9 cellular contexts compared by ENCODE assay signal in genomic region chr17:77390870-77391269, GRCh38.
A peak's percentile ranks its signal among the peaks of the same experiment; 100 is the strongest.
DNase-seq lines count a peak whose midpoint lies in the region; ATAC-seq and TF ChIP-seq lines count a peak whose summit lies in the region.
"Had no signal": no experiment of that assay in that cellular context is flagged by ENCODE, and none has a peak within 500 bp of the region (broad histone marks: within the 10 kb centered on the region; RNA-seq: fewer than 3 reads in every experiment).

No MANE protein-coding gene starts in this region.

- peaks cover 13% of the 10 kb centered on the region; the same call in 1 of the 2 replicates for H3K36me3 ChIP-seq in IMR-90 (ENCODE audit: control insufficient read depth, insufficient read depth, low read length)
- H3K36me3 ChIP-seq in colonic mucosa: no peaks in the 10 kb centered on the region
- peaks cover 5% of the 10 kb centered on the region for H3K36me3 ChIP-seq in osteoblast (ENCODE audit: insufficient read depth, low read length)

- H2AK5ac ChIP-seq in IMR-90 (ENCODE audit: low read depth, low read length): peak overlapping the region; percentile 96

- H2BK15ac ChIP-seq in IMR-90 (ENCODE audit: low read depth, low read length): peak overlapping the region; percentile 85; the same call in 2 of the 3 replicates

- H3K79me1 ChIP-seq in IMR-90 (ENCODE audit: low read depth in 1 of 2, low read length in 2 of 2): peaks cover 16 to 89% of the 10 kb centered on the region in 2 experiments; a peak in 3 of 4 replicates

- H2BK20ac ChIP-seq in IMR-90 (ENCODE audit: low read depth, low read length): peak overlapping the region; percentile 89

- peak overlapping the region; percentile 93 for H3K23ac ChIP-seq in IMR-90 (ENCODE audit: low read depth, low read length)

- peaks cover 74% of the 10 kb centered on the region for H3K4me1 ChIP-seq in IMR-90 (ENCODE audit: control insufficient read depth, insufficient read depth, low read length)
- H3K4me1 ChIP-seq in colonic mucosa: peaks cover 39% of the 10 kb centered on the region
- H3K4me1 ChIP-seq in osteoblast (ENCODE audit: insufficient read depth, low read length): peaks cover 67% of the 10 kb centered on the region
- H3K4me1 ChIP-seq in foreskin keratinocyte: peaks cover 12% of the 10 kb centered on the region

- ATAC-seq in IMR-90 (ENCODE audit: low read depth) (no peak), foreskin keratinocyte (no peak), GM19395 (IDR thresholded peaks at IDR 0.05; ENCODE audit: unreplicated experiment) (no peak)

- H4K20me1 ChIP-seq in IMR-90 (ENCODE audit: insufficient read depth, low read length): peaks cover 54% of the 10 kb centered on the region
- H4K20me1 ChIP-seq in osteoblast (ENCODE audit: insufficient read depth, low read length): peaks cover 3% of the 10 kb centered on the region

- WGBS in IMR-90 (ENCODE audit: extremely low coverage in 2 of 2, insufficient read length in 1 of 2), 2 experiments: no CpG with 5 or more reads among the region's 12 CpGs

- peaks cover 90% of the 10 kb centered on the region for H3K79me2 ChIP-seq in osteoblast (ENCODE audit: insufficient read depth, low read length)

- H3K4ac ChIP-seq in IMR-90 (ENCODE audit: low read depth, low read length): peak overlapping the region; percentile 97

- H4K91ac ChIP-seq in IMR-90 (ENCODE audit: insufficient read depth, low read depth, low read length): peak overlapping the region; percentile 98

- H2BK5ac ChIP-seq in IMR-90 (ENCODE audit: low read depth, low read length, poor library complexity, severe bottlenecking): peak overlapping the region; percentile 93

- CTCF ChIA-PET in AG04450 (lab: Charles Lee) (interaction anchor here (1.4 kb wide), 1 partner anchor 39 kb away, joined by 10 read pairs; no protein-coding TSS in a partner anchor), IMR-90 (lab: Yijun Ruan, JAX) (no interaction called here)

- dilution Hi-C loops in IMR-90 (cut with HindIII; ENCODE audit: low sequenced_read_pairs, unreplicated experiment): no loop called here

- H3K4me2 ChIP-seq in IMR-90 (ENCODE audit: low read depth, low read length) (no peak overlapping the region), osteoblast (ENCODE audit: insufficient read depth, low read length) (peak overlapping the region; percentile 69)

- H2AFZ ChIP-seq in IMR-90 (replicated peaks; ENCODE audit: low read length, poor library complexity) (no peak overlapping the region), osteoblast (ENCODE audit: low read length) (no peak overlapping the region)

- peak overlapping the region; percentile 36 for H3K18ac ChIP-seq in IMR-90 (ENCODE audit: low read depth, low read length)

- no peak overlapping the region for H3K4me3 ChIP-seq in AG04450 (ENCODE audit: low read depth, low read length)
- no peak overlapping the region for H3K4me3 ChIP-seq in IMR-90 (ENCODE audit: insufficient read depth, low read depth, low read length)
- no peak overlapping the region for H3K4me3 ChIP-seq in colonic mucosa
- H3K4me3 ChIP-seq in osteoblast (ENCODE audit: insufficient read depth, low read length): no peak overlapping the region

- peak overlapping the region; percentile 91 to 94 for H4K8ac ChIP-seq in IMR-90 (ENCODE audit: low read depth in 2 of 2, low read length in 2 of 2)

- peak overlapping the region; percentile 95; the same call in 1 of the 2 replicates for H3K56ac ChIP-seq in IMR-90 (ENCODE audit: extremely low read depth, insufficient read depth, low read length)

- H2AK9ac ChIP-seq in IMR-90 (replicated peaks; ENCODE audit: low read depth, low read length, poor library complexity): peak overlapping the region; percentile 98

- peak overlapping the region; percentile 78 for H3K14ac ChIP-seq in IMR-90 (replicated peaks; ENCODE audit: low read depth, low read length)

- H2BK120ac ChIP-seq in IMR-90 (ENCODE audit: low read depth, low read length): peak overlapping the region; percentile 90

- peaks cover 52% of the 10 kb centered on the region for H3K9me1 ChIP-seq in IMR-90 (ENCODE audit: insufficient read depth, low read length)

- intact Hi-C loops in IMR-90 (cut with micrococcal nuclease): no loop called here
- intact Hi-C loops in colonic mucosa (cut with DNase I): no loop called here

- BruUV-seq in IMR-90 (replicated peaks; lab: Mats Ljungman, UMichigan): no TSS peak

- TF ChIP-seq CTCF in AG04450 (IDR thresholded peaks at IDR 0.05; ENCODE audit: low read depth, low read length) (no peak), IMR-90 (conservative IDR thresholded peaks at IDR 0.05; ENCODE audit: low read depth, low read length) (no peak), colonic mucosa (IDR thresholded peaks at IDR 0.05) (no peak), osteoblast (IDR thresholded peaks at IDR 0.05; ENCODE audit: extremely low read depth, low read depth, low read length) (no peak), foreskin keratinocyte (conservative IDR thresholded peaks at IDR 0.05) (no peak)

- TF ChIP-seq RAD21 in IMR-90 (IDR thresholded peaks at IDR 0.05; ENCODE audit: low read length): no peak

- H3K9ac ChIP-seq in IMR-90 (ENCODE audit: low read depth, low read length) (peak overlapping the region; percentile 73), colonic mucosa (ENCODE audit: low read depth in 2 of 2, low read length in 2 of 2) (peak overlapping the region in 1 of 2 donors; percentile 19)

- no peak for DNase-seq in AG04450 (ENCODE audit: low read depth, low spot score)
- no peak for DNase-seq in IMR-90
- DNase-seq in colonic mucosa: no peak
- peak; percentile 58 for DNase-seq in osteoblast (ENCODE audit: insufficient read length, low spot score, missing footprints)
- no peak for DNase-seq in foreskin keratinocyte
- no peak for DNase-seq in NCI-H510A (lab: John Stamatoyannopoulos, UW)
- DNase-seq in DMS114 treated with DMSO at 0.1 percent for 48 hours (lab: John Stamatoyannopoulos, UW; ENCODE audit: unreplicated experiment): no peak
- DNase-seq: NCI-H1930 had no signal

- peak overlapping the region; percentile 23 for H4K5ac ChIP-seq in IMR-90 (ENCODE audit: low read depth, low read length)

- H3K27me3 ChIP-seq in AG04450 (ENCODE audit: control insufficient read depth, insufficient read depth, low read length) (no peaks in the 10 kb centered on the region), IMR-90 (ENCODE audit: control insufficient read depth, insufficient read depth, low read length) (no peaks in the 10 kb centered on the region), colonic mucosa (no peaks in the 10 kb centered on the region), osteoblast (ENCODE audit: insufficient read depth, low read length) (no peaks in the 10 kb centered on the region), foreskin keratinocyte (no peaks in the 10 kb centered on the region)

- in situ Hi-C loops in IMR-90 (cut with MboI; ENCODE audit: low sequenced_read_pairs): no loop called here

- TF ChIP-seq POLR2A in IMR-90 (IDR thresholded peaks at IDR 0.05; ENCODE audit: low read depth, low read length): no peak

- H3K27ac ChIP-seq in AG04450 (ENCODE audit: low read depth, low read length): peak overlapping the region; percentile 94
- H3K27ac ChIP-seq in IMR-90 (ENCODE audit: insufficient read depth, low read length): peak overlapping the region; percentile 90
- H3K27ac ChIP-seq in colonic mucosa: peak overlapping the region; percentile 73
- peak overlapping the region; percentile 91 for H3K27ac ChIP-seq in osteoblast (ENCODE audit: low read depth, low read length)
- no peak overlapping the region for H3K27ac ChIP-seq in foreskin keratinocyte

- POLR2A ChIA-PET in AG04450 (lab: Yijun Ruan, JAX): interaction anchor here (1.2 to 1.8 kb wide), 4 partner anchors 8 to 34 kb away, joined by 3 to 10 read pairs (median 10); no protein-coding TSS in a partner anchor
- POLR2A ChIA-PET in IMR-90 (lab: Charles Lee; ENCODE audit: unreplicated experiment): no interaction called here

- H3K9me3 ChIP-seq in AG04450 (ENCODE audit: control insufficient read depth, insufficient read depth, low read length) (no peaks in the 10 kb centered on the region; the same call in 1 of the 2 replicates), IMR-90 (ENCODE audit: control insufficient read depth, insufficient read depth, low read length) (no peaks in the 10 kb centered on the region), colonic mucosa (no peaks in the 10 kb centered on the region), osteoblast (ENCODE audit: low read depth, low read length) (no peaks in the 10 kb centered on the region)

TF ChIP-seq in IMR-90, 13 proteins besides CTCF, POLR2A, EP300 and RAD21:
- TF ChIP-seq NFE2L2 (IDR thresholded peaks at IDR 0.05; ENCODE audit: low read depth, low read length) (no peak), MXI1 (IDR thresholded peaks at IDR 0.05; ENCODE audit: borderline replicate concordance, low read depth, low read length) (no peak), ELK1 (IDR thresholded peaks at IDR 0.05; ENCODE audit: borderline replicate concordance, low read depth, low read length) (no peak), CEBPB (IDR thresholded peaks at IDR 0.05; ENCODE audit: low read depth, low read length) (no peak), BHLHE40 (IDR thresholded peaks at IDR 0.05; ENCODE audit: low read depth, low read length) (no peak)
